In the genomic region with DNA sequence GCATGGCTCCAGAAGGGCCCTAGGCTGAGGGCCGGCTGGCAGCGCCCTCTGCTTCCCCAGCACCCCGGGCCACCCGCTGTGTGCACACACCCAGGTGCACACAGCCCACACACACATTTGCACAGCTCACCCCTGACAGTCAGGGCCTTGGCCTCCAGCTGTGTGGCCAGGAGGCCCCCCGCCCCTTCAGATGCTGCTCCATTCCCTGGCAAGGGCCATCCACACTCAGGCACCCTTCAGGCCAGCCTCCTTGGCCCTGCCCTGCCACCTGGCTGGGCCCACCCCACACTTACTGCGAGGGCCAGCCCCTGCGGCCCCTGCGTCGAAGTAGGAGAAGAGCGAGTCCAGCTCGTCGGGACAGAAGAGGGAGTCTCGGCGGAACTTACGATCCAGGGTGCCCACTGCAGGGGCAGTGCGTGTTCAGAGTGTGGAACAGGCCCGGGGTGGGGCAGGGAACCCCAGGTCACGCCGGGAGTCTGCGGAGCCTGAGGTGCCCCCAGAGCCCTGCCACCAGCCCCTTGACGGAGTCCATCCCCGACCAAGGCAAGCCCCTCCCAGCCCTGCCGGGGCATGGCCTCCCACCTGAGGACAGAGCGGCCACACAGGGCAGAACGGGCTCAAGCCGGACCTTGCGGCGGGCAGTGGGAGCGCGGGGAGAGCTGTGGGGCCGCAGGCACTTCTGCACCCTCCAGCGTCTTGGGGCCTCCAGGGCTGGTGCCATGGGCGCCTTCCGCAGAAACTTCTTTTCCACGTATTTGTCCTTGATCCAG, we compare ENCODE assay signal across 1 cellular context.
TF ChIP-seq lines count a peak whose summit lies in the region.

No MANE protein-coding gene starts in this region.

TF ChIP-seq in K562, 482 proteins besides CTCF, POLR2A, EP300 and RAD21:
- TF ChIP-seq ZNF398 (CRISPR knock-in tag; IDR thresholded peaks at IDR 0.05) (no peak), POLR2G (IDR thresholded peaks at IDR 0.05; ENCODE audit: low read depth, low read length) (peak; percentile 65), FIP1L1 (IDR thresholded peaks at IDR 0.05; ENCODE audit: low read depth, low read length, poor library complexity, severe bottlenecking) (peak; percentile 20)
